ENCODE assay signal across 8 cellular contexts in the genomic region with DNA sequence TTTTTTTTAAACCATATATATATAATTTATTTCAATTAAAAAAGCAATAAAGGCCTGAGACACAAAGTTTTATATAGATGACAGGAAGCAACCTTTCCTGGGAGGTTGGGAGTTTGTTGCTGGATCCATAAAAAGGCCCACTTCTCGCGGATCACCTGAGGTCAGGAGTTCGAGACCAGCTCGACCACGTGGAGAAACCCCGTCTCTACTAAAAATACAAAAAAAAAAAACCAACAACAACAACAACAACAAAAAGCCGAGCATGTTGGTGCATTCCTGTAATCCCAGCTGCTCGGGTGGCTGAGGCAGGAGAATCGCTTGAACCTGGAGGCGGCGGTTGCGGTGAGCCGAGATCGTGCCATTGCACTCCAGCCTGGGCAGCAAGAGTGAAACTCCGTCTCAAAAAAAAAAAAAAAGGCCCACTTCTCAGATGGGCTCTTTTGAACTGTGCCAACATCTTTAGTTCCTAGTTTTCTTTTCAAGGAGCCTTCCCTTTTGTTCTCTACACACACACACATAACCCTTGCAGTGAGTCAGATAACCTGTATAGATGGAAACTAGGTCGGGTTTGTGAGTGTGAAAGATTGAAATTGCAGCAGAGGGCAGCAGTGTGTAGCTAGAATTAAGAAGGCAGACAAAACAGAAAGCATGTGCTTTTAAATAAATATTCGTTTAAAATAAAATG. TPM values are rescaled to one million over a fixed set of nuclear protein-coding genes. Genes with fewer than 3 reads are reported as not detected.
A peak's percentile ranks its signal among the peaks of the same experiment; 100 is the strongest.
DNase-seq lines count a peak whose midpoint lies in the region; ATAC-seq and TF ChIP-seq lines count a peak whose summit lies in the region.

No MANE protein-coding gene starts in this region.

- H4K91ac ChIP-seq in IMR-90 (ENCODE audit: insufficient read depth, low read depth, low read length) = no peak overlapping the region

- CTCF ChIA-PET in IMR-90 (lab: Yijun Ruan, JAX) = interaction anchor here (0.6 to 1.6 kb wide), 7 partner anchors 10 to 655 kb away, joined by 3 to 5 read pairs (median 4); no protein-coding TSS in a partner anchor

- H4K5ac ChIP-seq in IMR-90 (ENCODE audit: low read depth, low read length) = no peak overlapping the region

- H3K4me3 Mint-ChIP-seq in activated T-helper 2 cell treated with anti-CD3 and anti-CD28 coated beads, Interferon-gamma antibody, Interleukin-2, Interleukin-4, amounts not matched to agents 10 μg/mL and 5 μg/mL and 100 μg/mL, durations not matched to agents 14 hours and 24 hours and 36 hours (ENCODE audit: low read depth) = peak overlapping the region; percentile 93

- H3K79me2 ChIP-seq in OCI-LY3 (ENCODE audit: low read length) = peaks cover 39% of the 10 kb centered on the region
- H3K79me2 ChIP-seq in osteoblast (ENCODE audit: insufficient read depth, low read length) = peaks cover 39% of the 10 kb centered on the region

- H3K9me3 Mint-ChIP-seq in activated T-helper 2 cell treated with anti-CD3 and anti-CD28 coated beads, Interferon-gamma antibody, Interleukin-2, Interleukin-4, amounts not matched to agents 10 μg/mL and 5 μg/mL and 100 μg/mL, durations not matched to agents 14 hours and 24 hours and 36 hours = no peaks in the 10 kb centered on the region

- no peak overlapping the region for H3K4me2 ChIP-seq in IMR-90 (ENCODE audit: low read depth, low read length)
- H3K4me2 ChIP-seq in OCI-LY3 (ENCODE audit: low read length) = peak overlapping the region; percentile 74
- H3K4me2 ChIP-seq in osteoblast (ENCODE audit: insufficient read depth, low read length) = peak overlapping the region; percentile 89

- POLR2A ChIA-PET in IMR-90 (lab: Charles Lee; ENCODE audit: unreplicated experiment) = interaction anchor here (0.6 to 1.1 kb wide), 2 partner anchors 245 to 1851 kb away, joined by 3 read pairs; no protein-coding TSS in a partner anchor

- H3K27me3 ChIP-seq in IMR-90 (ENCODE audit: control insufficient read depth, insufficient read depth, low read length) (no peaks in the 10 kb centered on the region), OCI-LY3 (ENCODE audit: low read depth, low read length) (0 out of 2 replicates have a peak, but pooled peaks cover 4% of the 10 kb centered on the region), osteoblast (ENCODE audit: insufficient read depth, low read length) (no peaks in the 10 kb centered on the region)

- TF ChIP-seq POLR2A in IMR-90 (IDR thresholded peaks at IDR 0.05; ENCODE audit: low read depth, low read length) = no peak

- no peak overlapping the region for H3K9ac ChIP-seq in IMR-90 (ENCODE audit: low read depth, low read length)
- peak overlapping the region; percentile 4 for H3K9ac ChIP-seq in OCI-LY3 (ENCODE audit: low read length)

- 88% methylated on average over 9 of the region's 17 CpGs; no CpG with 5 or more reads in 1 of the 2 experiments for WGBS in IMR-90 (ENCODE audit: extremely low coverage in 2 of 2, insufficient read length in 1 of 2), 2 experiments

- H3K79me1 ChIP-seq in IMR-90 (ENCODE audit: low read depth in 1 of 2, low read length in 2 of 2) = peaks cover 0 to 11% of the 10 kb centered on the region in 2 experiments; a peak in 2 of 4 replicates

- peaks cover 32% of the 10 kb centered on the region for H3K36me3 Mint-ChIP-seq in activated T-helper 2 cell treated with anti-CD3 and anti-CD28 coated beads, Interferon-gamma antibody, Interleukin-2, Interleukin-4, amounts not matched to agents 10 μg/mL and 5 μg/mL and 100 μg/mL, durations not matched to agents 14 hours and 24 hours and 36 hours (ENCODE audit: low read depth)

- no peaks in the 10 kb centered on the region for H3K9me1 ChIP-seq in IMR-90 (ENCODE audit: insufficient read depth, low read length)

- no peak overlapping the region for H2BK5ac ChIP-seq in IMR-90 (ENCODE audit: low read depth, low read length, poor library complexity, severe bottlenecking)

- TF ChIP-seq CTCF in IMR-90 (conservative IDR thresholded peaks at IDR 0.05; ENCODE audit: low read depth, low read length) (peak; percentile 87), OCI-LY3 (IDR thresholded peaks at IDR 0.05; ENCODE audit: low read depth, low read length) (peak; percentile 66), osteoblast (IDR thresholded peaks at IDR 0.05; ENCODE audit: extremely low read depth, low read depth, low read length) (peak; percentile 78)

- H3K4me3 ChIP-seq in IMR-90 (ENCODE audit: insufficient read depth, low read depth, low read length) (no peak overlapping the region), OCI-LY3 (ENCODE audit: low read length) (peak overlapping the region; percentile 90), osteoblast (ENCODE audit: insufficient read depth, low read length) (no peak overlapping the region)

- peaks cover 7% of the 10 kb centered on the region; the same call in 1 of the 2 replicates for H4K20me1 ChIP-seq in IMR-90 (ENCODE audit: insufficient read depth, low read length)
- 0 out of 2 replicates have a peak, but pooled peaks cover 4% of the 10 kb centered on the region for H4K20me1 ChIP-seq in OCI-LY3 (ENCODE audit: insufficient read depth, low read length)
- peaks cover 21% of the 10 kb centered on the region for H4K20me1 ChIP-seq in osteoblast (ENCODE audit: insufficient read depth, low read length)

- H3K14ac ChIP-seq in IMR-90 (replicated peaks; ENCODE audit: low read depth, low read length) = no peak overlapping the region

- no peak overlapping the region for H3K18ac ChIP-seq in IMR-90 (ENCODE audit: low read depth, low read length)

- H4K8ac ChIP-seq in IMR-90 (ENCODE audit: low read depth in 2 of 2, low read length in 2 of 2) = peak overlapping the region; percentile 44 to 60; a peak in 2 of 4 replicates

- no peak overlapping the region for H2AK5ac ChIP-seq in IMR-90 (ENCODE audit: low read depth, low read length)

- DNase-seq in DMS 273 treated with DMSO at 0.1 percent for 48 hours (lab: John Stamatoyannopoulos, UW) (peak; percentile 61), IMR-90 (peak; percentile 95), foreskin melanocyte (peak; percentile 64), osteoblast (ENCODE audit: insufficient read length, low spot score, missing footprints) (peak; percentile 91), T1000 (lab: John Stamatoyannopoulos, UW) (no peak)
- DNase-seq in activated T-helper 2 cell treated with anti-CD3 and anti-CD28 coated beads, Interferon-gamma antibody, Interleukin-2, Interleukin-4, amounts not matched to agents 10 μg/mL and 5 μg/mL and 100 μg/mL, durations not matched to agents 14 hours and 24 hours and 36 hours (ENCODE audit: low spot score) = peak; percentile 50

- no peak overlapping the region for H2AFZ ChIP-seq in IMR-90 (replicated peaks; ENCODE audit: low read length, poor library complexity)
- H2AFZ ChIP-seq in OCI-LY3 (ENCODE audit: low read depth, low read length) = 0 out of 2 replicates have a peak overlapping the region, but pooled peaks have one; percentile 47
- H2AFZ ChIP-seq in osteoblast (ENCODE audit: low read length) = peak overlapping the region; percentile 27

- BruUV-seq in IMR-90 (replicated peaks; lab: Mats Ljungman, UMichigan) = no TSS peak

- H3K27ac Mint-ChIP-seq in activated T-helper 2 cell treated with anti-CD3 and anti-CD28 coated beads, Interferon-gamma antibody, Interleukin-2, Interleukin-4, amounts not matched to agents 10 μg/mL and 5 μg/mL and 100 μg/mL, durations not matched to agents 14 hours and 24 hours and 36 hours = peak overlapping the region; percentile 94

- H3K4ac ChIP-seq in IMR-90 (ENCODE audit: low read depth, low read length) = 0 out of 2 replicates have a peak overlapping the region, but pooled peaks have one; percentile 24

- H2BK120ac ChIP-seq in IMR-90 (ENCODE audit: low read depth, low read length) = no peak overlapping the region

- no peaks in the 10 kb centered on the region for H3K27me3 Mint-ChIP-seq in activated T-helper 2 cell treated with anti-CD3 and anti-CD28 coated beads, Interferon-gamma antibody, Interleukin-2, Interleukin-4, amounts not matched to agents 10 μg/mL and 5 μg/mL and 100 μg/mL, durations not matched to agents 14 hours and 24 hours and 36 hours (ENCODE audit: low read depth)

- H3K36me3 ChIP-seq in IMR-90 (ENCODE audit: control insufficient read depth, insufficient read depth, low read length) (peaks cover 4% of the 10 kb centered on the region), OCI-LY3 (replicated peaks; ENCODE audit: low read depth, low read length) (peaks cover 20% of the 10 kb centered on the region), osteoblast (ENCODE audit: insufficient read depth, low read length) (peaks cover 24% of the 10 kb centered on the region)

- H3K9me3 ChIP-seq in IMR-90 (ENCODE audit: control insufficient read depth, insufficient read depth, low read length) (no peaks in the 10 kb centered on the region), OCI-LY3 (ENCODE audit: insufficient read depth, low read length) (no peaks in the 10 kb centered on the region), osteoblast (ENCODE audit: low read depth, low read length) (no peaks in the 10 kb centered on the region)

- H3K27ac ChIP-seq in IMR-90 (ENCODE audit: insufficient read depth, low read length) (no peak overlapping the region), OCI-LY3 (ENCODE audit: low read length) (no peak overlapping the region), osteoblast (ENCODE audit: low read depth, low read length) (peak overlapping the region; percentile 67)

- ATAC-seq in GM21423 (IDR thresholded peaks at IDR 0.05; ENCODE audit: unreplicated experiment) (peak; percentile 41), IMR-90 (ENCODE audit: low read depth) (peak; percentile 38)

- intact Hi-C loops in IMR-90 (cut with micrococcal nuclease) = loop anchor here (1.0 to 10.0 kb wide), 4 partner anchors 48 to 609 kb away; a partner anchor contains a TSS
- intact Hi-C loops in activated T-helper 2 cell treated with anti-CD3 and anti-CD28 coated beads, Interferon-gamma antibody, Interleukin-2, Interleukin-4, amounts not matched to agents 10 μg/mL and 5 μg/mL and 100 μg/mL, durations not matched to agents 14 hours and 24 hours and 36 hours (cut with micrococcal nuclease) = loop anchor here (1.0 to 10.0 kb wide), 8 partner anchors 79 to 611 kb away; a partner anchor contains a TSS

- H3K4me1 Mint-ChIP-seq in activated T-helper 2 cell treated with anti-CD3 and anti-CD28 coated beads, Interferon-gamma antibody, Interleukin-2, Interleukin-4, amounts not matched to agents 10 μg/mL and 5 μg/mL and 100 μg/mL, durations not matched to agents 14 hours and 24 hours and 36 hours (ENCODE audit: low read depth) = peaks cover 39% of the 10 kb centered on the region

- H3K56ac ChIP-seq in IMR-90 (ENCODE audit: extremely low read depth, insufficient read depth, low read length) = no peak overlapping the region

- no peak overlapping the region for H2AK9ac ChIP-seq in IMR-90 (replicated peaks; ENCODE audit: low read depth, low read length, poor library complexity)

- dilution Hi-C loops in IMR-90 (cut with HindIII; ENCODE audit: low sequenced_read_pairs, unreplicated experiment) = no loop called here

- 0 out of 2 replicates have a peak, but pooled peaks cover 3% of the 10 kb centered on the region for H3K4me1 ChIP-seq in IMR-90 (ENCODE audit: control insufficient read depth, insufficient read depth, low read length)
- peaks cover 16% of the 10 kb centered on the region for H3K4me1 ChIP-seq in OCI-LY3 (ENCODE audit: low read length)
- peaks cover 22% of the 10 kb centered on the region for H3K4me1 ChIP-seq in osteoblast (ENCODE audit: insufficient read depth, low read length)

- no peak overlapping the region for H2BK15ac ChIP-seq in IMR-90 (ENCODE audit: low read depth, low read length)

- H3K23ac ChIP-seq in IMR-90 (ENCODE audit: low read depth, low read length) = no peak overlapping the region

- in situ Hi-C loops in IMR-90 (cut with MboI; ENCODE audit: low sequenced_read_pairs) = loop anchor here (10.0 to 25.0 kb wide), 2 partner anchors 579 to 1831 kb away; no protein-coding TSS in a partner anchor

- TF ChIP-seq RAD21 in IMR-90 (IDR thresholded peaks at IDR 0.05; ENCODE audit: low read length) = peak; percentile 88

- no peak overlapping the region for H2BK20ac ChIP-seq in IMR-90 (ENCODE audit: low read depth, low read length)

RNA-seq across cellular contexts. Expression of a gene that starts 1.2 kb away (rescaled TPM):
- total RNA-seq in IMR-90 (2012; rRNA removed) (3.9 and 8.6 TPM in 2 replicates), osteoblast (6.9 and 10.3 TPM in 2 replicates)
- polyA plus RNA-seq in IMR-90 (2012; rRNA removed) = 12.2 and 15.1 TPM in 2 replicates
- 3.6 and 4.1 TPM in 2 replicates for polyA plus RNA-seq in IMR-90 (2012; cell fraction: cytosol; rRNA removed)
- 3.3 and 15.7 TPM in 2 replicates for polyA plus RNA-seq in IMR-90 (2012; cell fraction: nucleus; rRNA removed; ENCODE audit: low replicate concordance)
- 40.2 and 43.1 TPM in 2 replicates for total RNA-seq in activated T-helper 2 cell treated with anti-CD3 and anti-CD28 coated beads, Interferon-gamma antibody, Interleukin-2, Interleukin-4, amounts not matched to agents 10 μg/mL and 5 μg/mL and 100 μg/mL, durations not matched to agents 14 hours and 24 hours and 36 hours
